ENCODE assay signal across 15 cellular contexts in genomic region chr12:117072106-117072505, GRCh38. TPM values are rescaled to one million over a fixed set of nuclear protein-coding genes. Genes with fewer than 3 reads are reported as not detected.
DNase-seq lines count a peak whose midpoint lies in the region; ATAC-seq, FAIRE-seq and TF ChIP-seq lines count a peak whose summit lies in the region.
"Had no signal": no experiment of that assay in that cellular context is flagged by ENCODE, and none has a peak within 500 bp of the region (broad histone marks: within the 10 kb centered on the region; RNA-seq: fewer than 3 reads in every experiment).

No MANE protein-coding gene starts in this region.

- H2AFZ ChIP-seq in HepG2 (ENCODE audit: low read length) = no peak overlapping the region

- H3K36me3 ChIP-seq in HepG2 (replicated peaks in 1 of 2; ENCODE audit: control insufficient read depth in 1 of 2, insufficient read depth in 2 of 2, low read length in 2 of 2) (peaks cover 38 to 83% of the 10 kb centered on the region in 2 experiments), right lobe of liver (no peaks in the 10 kb centered on the region)
- no peaks in the 10 kb centered on the region for H3K36me3 ChIP-seq in CD4-positive, CD25-positive, alpha-beta regulatory T cell (ENCODE audit: control insufficient read depth, insufficient read depth, low read length)
- H3K36me3 ChIP-seq: BE2C had no signal

- H3K4me3 ChIP-seq in HepG2 (replicated peaks in 1 of 3; ENCODE audit: insufficient read depth in 1 of 3, low read depth in 2 of 3, low read length in 3 of 3) (no peak overlapping the region), right lobe of liver (no peak overlapping the region), NB4 (ENCODE audit: low read depth, low read length) (no peak overlapping the region)
- no peak overlapping the region for H3K4me3 ChIP-seq in CD4-positive, CD25-positive, alpha-beta regulatory T cell (ENCODE audit: low read depth, low read length)
- H3K4me3 ChIP-seq: A549 had no signal

- DNase-seq in HepG2 (ENCODE audit: low spot score) (no peak), right lobe of liver (no peak), NB4 (ENCODE audit: low read depth) (peak; percentile 49), GOT3 (lab: John Stamatoyannopoulos, UW) (no peak), H4 (ENCODE audit: low spot score) (no peak)
- no peak for DNase-seq in CD4-positive, CD25-positive, alpha-beta regulatory T cell
- DNase-seq: BE2C; Calu3; CD4-positive, alpha-beta T cell; DMS 273 treated with DMSO at 0.1 percent for 48 hours; HCEC 1CT; IMR-90; KG1 had no signal

- TF ChIP-seq POLR2A in HepG2 (IDR thresholded peaks at IDR 0.05; ENCODE audit: insufficient read depth in 1 of 2, low read depth in 2 of 2, low read length in 2 of 2) (no peak), right lobe of liver (IDR thresholded peaks at IDR 0.05) (no peak), NB4 (IDR thresholded peaks at IDR 0.05; ENCODE audit: extremely low read depth, insufficient read length) (no peak)

- no peak overlapping the region for H3K4me2 ChIP-seq in HepG2 (ENCODE audit: low read depth, low read length)
- H3K4me2 ChIP-seq: A549 had no signal

- no TSS peak for BruUV-seq in HepG2 (replicated peaks; lab: Mats Ljungman, UMichigan)

- TF ChIP-seq CTCF in HepG2 (CRISPR knock-in tag; IDR thresholded peaks at IDR 0.05) (no peak), right lobe of liver (IDR thresholded peaks at IDR 0.05) (no peak), NB4 (IDR thresholded peaks at IDR 0.05; ENCODE audit: low read depth, low read length) (no peak)

- no peaks in the 10 kb centered on the region for H3K9me3 Mint-ChIP-seq in CD4-positive, CD25-positive, alpha-beta regulatory T cell
- H3K9me3 Mint-ChIP-seq: CD4-positive, alpha-beta T cell had no signal

- intact Hi-C loops in HepG2 (cut with micrococcal nuclease; ENCODE audit: unreplicated experiment) (no loop called here), right lobe of liver (cut with DNase I) (no loop called here)

- H3K4me1 Mint-ChIP-seq in CD4-positive, CD25-positive, alpha-beta regulatory T cell = peaks cover 0 to 4% (median 2%) of the 10 kb centered on the region in 4 donors

- no peak overlapping the region for H3K27ac ChIP-seq in HepG2 (ENCODE audit: extremely low read length, insufficient read depth, low read length)
- no peak overlapping the region for H3K27ac ChIP-seq in right lobe of liver
- H3K27ac ChIP-seq in CD4-positive, CD25-positive, alpha-beta regulatory T cell (ENCODE audit: insufficient read depth, low read length, poor library complexity, severe bottlenecking) = no peak overlapping the region
- H3K27ac ChIP-seq: A549 had no signal

- CTCF ChIA-PET in HepG2 (lab: Yijun Ruan, JAX; ENCODE audit: low intra/inter-chr PET ratio, low total read pairs) = no interaction called here

- H3K36me3 Mint-ChIP-seq in CD4-positive, CD25-positive, alpha-beta regulatory T cell = no peaks in the 10 kb centered on the region

- in situ Hi-C loops in HepG2 (cut with HindIII; ENCODE audit: extremely low pct_ligation_motif_present, low pct_unique_long_range_greater_than_20kb) = no loop called here

- H3K27ac Mint-ChIP-seq in CD4-positive, CD25-positive, alpha-beta regulatory T cell = peak overlapping the region in 2 of 3 donors; percentile 60 to 62
- H3K27ac Mint-ChIP-seq: CD4-positive, alpha-beta T cell had no signal

- H3K79me2 ChIP-seq in HepG2 (ENCODE audit: insufficient read depth, low read length) = peaks cover 16% of the 10 kb centered on the region

- no peak for TF ChIP-seq EP300 in HepG2 (IDR thresholded peaks at IDR 0.05; ENCODE audit: low read depth in 2 of 2, low read length in 2 of 2)
- TF ChIP-seq EP300 in HepG2 (CRISPR knock-in tag; IDR thresholded peaks at IDR 0.05; ENCODE audit: borderline replicate concordance) = no peak

- no peak for TF ChIP-seq RAD21 in HepG2 (CRISPR knock-in tag; IDR thresholded peaks at IDR 0.05)

- H3K9me3 ChIP-seq in HepG2 (ENCODE audit: low read length) (no peaks in the 10 kb centered on the region), right lobe of liver (no peaks in the 10 kb centered on the region)
- no peaks in the 10 kb centered on the region for H3K9me3 ChIP-seq in CD4-positive, CD25-positive, alpha-beta regulatory T cell (ENCODE audit: control insufficient read depth in 2 of 2, low read length in 2 of 2)
- H3K9me3 ChIP-seq: A549, BE2C had no signal

- 90% methylated on average over 5 of the region's 5 CpGs for WGBS in HepG2 (ENCODE audit: low lambda C conversion rate)
- 100% methylated on average over 1 of the region's 5 CpGs for WGBS in right lobe of liver (ENCODE audit: insufficient coverage, low coverage, low lambda C conversion rate, missing lambda C conversion rate)

- no peaks in the 10 kb centered on the region for H3K27me3 ChIP-seq in HepG2 (ENCODE audit: control insufficient read depth in 1 of 2, insufficient read depth in 2 of 2, low read length in 2 of 2)
- H3K27me3 ChIP-seq in right lobe of liver = no peaks in the 10 kb centered on the region
- H3K27me3 ChIP-seq in CD4-positive, CD25-positive, alpha-beta regulatory T cell (ENCODE audit: control insufficient read depth, insufficient read depth, low read length) = no peaks in the 10 kb centered on the region
- H3K27me3 ChIP-seq: BE2C had no signal

- no peak for FAIRE-seq in HepG2 (lab: Jason Lieb, UNC)
- FAIRE-seq: A549, H1 had no signal

- no peak overlapping the region for H3K9ac ChIP-seq in HepG2 (ENCODE audit: insufficient read depth, low read depth, low read length)

- peaks cover 7% of the 10 kb centered on the region; the same call in 1 of the 2 replicates for H4K20me1 ChIP-seq in HepG2 (ENCODE audit: insufficient read depth, low read length)

- POLR2A ChIA-PET in HepG2 (lab: Yijun Ruan, JAX) = no interaction called here

- H3K4me3 Mint-ChIP-seq in CD4-positive, CD25-positive, alpha-beta regulatory T cell = no peak overlapping the region
- H3K4me3 Mint-ChIP-seq: CD4-positive, alpha-beta T cell had no signal

- H3K27me3 Mint-ChIP-seq in CD4-positive, CD25-positive, alpha-beta regulatory T cell = no peaks in the 10 kb centered on the region
- H3K27me3 Mint-ChIP-seq: CD4-positive, alpha-beta T cell had no signal

- H3K4me1 ChIP-seq in HepG2 (ENCODE audit: insufficient read depth, low read length) = peaks cover 8% of the 10 kb centered on the region
- no peaks in the 10 kb centered on the region for H3K4me1 ChIP-seq in right lobe of liver
- H3K4me1 ChIP-seq in CD4-positive, CD25-positive, alpha-beta regulatory T cell (ENCODE audit: control insufficient read depth, insufficient read depth, low read length, poor library complexity, severe bottlenecking) = no peaks in the 10 kb centered on the region
- H3K4me1 ChIP-seq: A549 had no signal

- ATAC-seq in HepG2 = no peak
- ATAC-seq in right lobe of liver = no peak
- no peak for ATAC-seq in CD4-positive, CD25-positive, alpha-beta regulatory T cell (ENCODE audit: low read depth in 2 of 2)
- ATAC-seq: A549 had no signal

TF ChIP-seq in HepG2, 621 proteins besides CTCF, POLR2A, EP300 and RAD21:
- no peak for TF ChIP-seq HDAC1 (CRISPR knock-in tag; IDR thresholded peaks at IDR 0.05)
- peak; percentile 40; the same call in 1 of the 2 replicates for TF ChIP-seq ZNF121 (CRISPR knock-in tag; IDR thresholded peaks at IDR 0.05)

RNA-seq across cellular contexts. Expression of gene TESC, which starts 27.1 kb away (rescaled TPM):
- total RNA-seq in HepG2 (2016; rRNA removed; fragmentation: Illumina TruSeq; extraction: Trizol) (90.4 and 95.7 TPM in 2 replicates), right lobe of liver (1 to 10 TPM; 1.3 to 3.9 (median 3.0) TPM)
- total RNA-seq in HepG2 (2016; cell fraction: cytosol; rRNA removed; fragmentation: Illumina TruSeq; extraction: Trizol; ENCODE audit: low read depth) = 47.9 and 55.6 TPM in 2 replicates
- total RNA-seq in HepG2 (2016; cell fraction: insoluble cytoplasmic fraction; rRNA removed; fragmentation: Illumina TruSeq; extraction: Trizol) = 94.6 and 101 TPM in 2 replicates
- 73.3 and 75.8 TPM in 2 replicates for total RNA-seq in HepG2 (2016; cell fraction: membrane; rRNA removed; fragmentation: Illumina TruSeq; extraction: Trizol)
- 42.8 and 54.2 TPM in 2 replicates for total RNA-seq in HepG2 (2016; cell fraction: nucleus; rRNA removed; fragmentation: Illumina TruSeq; extraction: Trizol)
- 181 and 193 TPM in 2 replicates for polyA plus RNA-seq in HepG2 (2011; rRNA removed)
- polyA plus RNA-seq in HepG2 (2011; cell fraction: cytosol; rRNA removed) = 178 and 242 TPM in 2 replicates
- polyA plus RNA-seq in HepG2 (2011; cell fraction: nucleus; rRNA removed) = 194 and 196 TPM in 2 replicates
- 45.0 and 55.8 TPM in 2 replicates for polyA plus RNA-seq in HepG2 (2012)
- polyA plus RNA-seq in HepG2 (2016; cell fraction: cytosol; fragmentation: Illumina TruSeq; extraction: Trizol; ENCODE audit: low read depth) = 46.7 and 59.9 TPM in 2 replicates
- polyA plus RNA-seq in HepG2 (2016; cell fraction: insoluble cytoplasmic fraction; fragmentation: Illumina TruSeq; extraction: Trizol; ENCODE audit: low read depth) = 103 and 109 TPM in 2 replicates
- polyA plus RNA-seq in HepG2 (2016; cell fraction: membrane; fragmentation: Illumina TruSeq; extraction: Trizol; ENCODE audit: low read depth) = 69.1 and 76.1 TPM in 2 replicates
- 80.6 and 84.9 TPM in 2 replicates for polyA plus RNA-seq in HepG2 (2016; cell fraction: nucleus; fragmentation: Illumina TruSeq; extraction: Trizol; ENCODE audit: insufficient read depth, low read depth)
- polyA minus RNA-seq in HepG2 (2011; rRNA and poly(A)+ RNA removed; ENCODE audit: low replicate concordance) = 8.2 and 120 TPM in 2 replicates
- polyA minus RNA-seq in HepG2 (2011; cell fraction: cytosol; rRNA and poly(A)+ RNA removed) = 28.3 and 29.5 TPM in 2 replicates
- 89.0 and 92.2 TPM in 2 replicates for polyA minus RNA-seq in HepG2 (2011; cell fraction: nucleus; rRNA and poly(A)+ RNA removed)
- 9.4 TPM for total RNA-seq in CD4-positive, CD25-positive, alpha-beta regulatory T cell
- polyA plus RNA-seq in CD4-positive, CD25-positive, alpha-beta regulatory T cell = 10 to 100 TPM in 1 of 4 donors, 1 to 10 TPM in 3; 4.4 to 11.7 (median 6.7) TPM
- 3.9 and 8.0 TPM in 2 replicates for total RNA-seq in H4 (2014; rRNA removed; shearing (Covaris generic))
